Comparison of ENCODE assay signal across 18 cellular contexts in the genomic region with DNA sequence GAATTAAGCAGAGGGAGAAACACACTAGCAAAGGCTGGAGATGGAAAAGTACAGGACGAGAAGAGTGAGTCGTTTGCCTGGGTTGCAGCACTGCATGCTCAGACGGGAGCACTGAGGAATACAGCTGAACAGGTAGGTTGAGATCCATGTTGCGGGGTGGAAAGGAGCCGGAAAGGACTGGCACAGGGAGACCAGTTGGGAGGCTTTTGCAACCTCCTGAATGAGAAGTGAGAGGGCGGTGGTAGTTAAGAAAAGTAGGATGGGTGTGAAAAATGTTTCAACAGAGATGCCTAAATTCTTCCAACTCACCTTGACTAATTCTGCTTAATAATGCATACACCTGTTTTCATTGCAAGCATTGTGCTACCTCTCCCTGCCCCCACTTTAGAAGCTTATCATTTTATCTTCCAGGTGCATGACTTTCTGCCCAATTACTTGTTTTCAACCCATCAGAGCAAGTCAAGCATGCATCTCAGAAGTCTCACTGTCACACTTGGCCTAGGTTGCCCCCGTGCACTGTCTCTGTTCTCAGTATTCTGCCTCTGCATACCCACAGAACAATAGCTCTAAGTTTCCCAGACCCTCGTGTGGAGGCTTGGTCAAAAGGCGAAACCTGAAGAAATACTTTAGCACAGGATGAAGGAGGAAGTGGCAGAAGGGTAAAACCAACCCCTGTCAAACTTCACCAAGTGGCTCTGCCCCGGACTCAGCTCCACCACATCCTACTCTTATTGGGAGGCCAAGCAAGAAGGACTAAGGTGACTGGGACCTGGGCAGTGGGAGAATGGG.
A peak's percentile ranks its signal among the peaks of the same experiment; 100 is the strongest.
DNase-seq lines count a peak whose midpoint lies in the region; ATAC-seq, FAIRE-seq and TF ChIP-seq lines count a peak whose summit lies in the region.
"Had no signal": no experiment of that assay in that cellular context is flagged by ENCODE, and none has a peak within 500 bp of the region (broad histone marks: within the 10 kb centered on the region; RNA-seq: fewer than 3 reads in every experiment).

No MANE protein-coding gene starts in this region.

- peaks cover 30% of the 10 kb centered on the region for H3K27me3 Mint-ChIP-seq in activated CD8-positive, alpha-beta memory T cell treated with anti-CD3 and anti-CD28 coated beads, Interleukin-2, amount 10 ng/mL, durations not matched to agents 7 days and 5 days
- peaks cover 5 to 15% of the 10 kb centered on the region in 2 donors for H3K27me3 Mint-ChIP-seq in stimulated activated naive B cell treated with anti-CD40 and anti-IgM and Interleukin-4, amounts not matched to agents 10 μg/mL and 1 μg/mL and 100 μg/mL, for 72 hours
- H3K27me3 Mint-ChIP-seq: T-cell had no signal

- no peaks in the 10 kb centered on the region for H3K36me3 ChIP-seq in H1 (ENCODE audit: control insufficient read depth in 2 of 4, insufficient read depth in 4 of 4, low read length in 3 of 4)
- no peaks in the 10 kb centered on the region for H3K36me3 ChIP-seq in upper lobe of right lung
- H3K36me3 ChIP-seq: lower lobe of right lung had no signal

- TF ChIP-seq POLR2A in H1 (IDR thresholded peaks at IDR 0.05; ENCODE audit: control extremely low read depth in 1 of 2, low read depth in 2 of 2, low read length in 2 of 2): no peak

- H3K9me3 ChIP-seq in H1 (ENCODE audit: insufficient read depth in 2 of 2, low read depth in 1 of 2, low read length in 1 of 2) (no peaks in the 10 kb centered on the region), upper lobe of right lung (no peaks in the 10 kb centered on the region)
- H3K9me3 ChIP-seq: Caco-2, lower lobe of right lung had no signal

- H3K56ac ChIP-seq in H1 (replicated peaks; ENCODE audit: insufficient read length, low read depth, low read length): no peak overlapping the region

- TF ChIP-seq EP300 in H1 (IDR thresholded peaks at IDR 0.05; ENCODE audit: borderline replicate concordance in 1 of 2, low read depth in 2 of 2, low read length in 2 of 2): no peak

- 0 out of 2 replicates have a peak overlapping the region, but pooled peaks have one; percentile 52 for H2BK20ac ChIP-seq in H1 (ENCODE audit: low read length)

- H4K8ac ChIP-seq in H1 (ENCODE audit: extremely low read depth, insufficient read depth, low read length): no peak overlapping the region

- no peak overlapping the region for H3K4ac ChIP-seq in H1 (replicated peaks; ENCODE audit: insufficient read length, low read depth, low read length)

- H3K9ac ChIP-seq in H1 (replicated peaks in 1 of 4; ENCODE audit: extremely low read depth in 1 of 4, low read depth in 3 of 4, low read length in 3 of 4): no peak overlapping the region

- H3K18ac ChIP-seq in H1 (ENCODE audit: extremely low read depth, low read length): no peak overlapping the region

- peak overlapping the region; percentile 4 for H4K91ac ChIP-seq in H1 (replicated peaks; ENCODE audit: insufficient read length, low read length)

- intact Hi-C loops in upper lobe of right lung (cut with DNase I): no loop called here

- peaks cover 0 to 5% (median 2%) of the 10 kb centered on the region in 4 experiments; a peak in 4 of 7 replicates for H3K4me1 ChIP-seq in H1 (replicated peaks in 1 of 4; ENCODE audit: control insufficient read depth in 3 of 4, insufficient read depth in 4 of 4, low read length in 3 of 4)
- H3K4me1 ChIP-seq in upper lobe of right lung: no peaks in the 10 kb centered on the region

- CTCF ChIA-PET in activated CD8-positive, alpha-beta memory T cell treated with anti-CD3 and anti-CD28 coated beads, Interleukin-2, amount 10 ng/mL, durations not matched to agents 7 days and 5 days (lab: Charles Lee): interaction anchor here (0.8 to 1.4 kb wide), 4 partner anchors 10 to 206 kb away, joined by 3 to 4 read pairs (median 4); no protein-coding TSS in a partner anchor
- CTCF ChIA-PET in H1 (lab: Charles Lee; ENCODE audit: partially characterized antibody): interaction anchor here (1.2 to 1.9 kb wide), 4 partner anchors 18 to 204 kb away, joined by 3 to 6 read pairs (median 4); no protein-coding TSS in a partner anchor

- no peak overlapping the region; the same call in 1 of the 2 replicates for H2BK5ac ChIP-seq in H1 (ENCODE audit: low read depth, low read length)

- H3K36me3 Mint-ChIP-seq in activated CD8-positive, alpha-beta memory T cell treated with anti-CD3 and anti-CD28 coated beads, Interleukin-2, amount 10 ng/mL, durations not matched to agents 7 days and 5 days: no peaks in the 10 kb centered on the region
- H3K36me3 Mint-ChIP-seq in stimulated activated naive B cell treated with anti-CD40 and anti-IgM and Interleukin-4, amounts not matched to agents 10 μg/mL and 1 μg/mL and 100 μg/mL, for 72 hours: peaks cover 0 to 3% of the 10 kb centered on the region in 2 donors
- H3K36me3 Mint-ChIP-seq: T-cell had no signal

- H3K14ac ChIP-seq in H1 (ENCODE audit: insufficient read length): no peak overlapping the region

- no peaks in the 10 kb centered on the region for H3K23me2 ChIP-seq in H1 (ENCODE audit: low read depth, low read length)

- no peak overlapping the region for H2AK5ac ChIP-seq in H1 (ENCODE audit: low read depth, low read length)

- no peaks in the 10 kb centered on the region for H4K20me1 ChIP-seq in H1 (replicated peaks in 1 of 2; ENCODE audit: control insufficient read depth in 1 of 2, insufficient read depth in 2 of 2, low read length in 2 of 2)

- no peak overlapping the region for H3K4me3 Mint-ChIP-seq in activated CD8-positive, alpha-beta memory T cell treated with anti-CD3 and anti-CD28 coated beads, Interleukin-2, amount 10 ng/mL, durations not matched to agents 7 days and 5 days
- no peak overlapping the region for H3K4me3 Mint-ChIP-seq in stimulated activated naive B cell treated with anti-CD40 and anti-IgM and Interleukin-4, amounts not matched to agents 10 μg/mL and 1 μg/mL and 100 μg/mL, for 72 hours
- H3K4me3 Mint-ChIP-seq: activated naive CD4-positive, alpha-beta T cell treated with anti-CD3 and anti-CD28 coated beads, Interleukin-2, amount 10 ng/mL, durations not matched to agents 7 days and 5 days; nephron progenitor cell; T-cell had no signal

- no peak overlapping the region for H2BK12ac ChIP-seq in H1 (ENCODE audit: low read depth, low read length)

- H3K79me2 ChIP-seq in H1 (ENCODE audit: control insufficient read depth in 1 of 2, insufficient read depth in 2 of 2, low read length in 2 of 2): no peaks in the 10 kb centered on the region

- H2BK15ac ChIP-seq in H1 (ENCODE audit: low read length): no peak overlapping the region

- H3K79me1 ChIP-seq in H1 (ENCODE audit: low read depth, low read length): no peaks in the 10 kb centered on the region

- H2BK120ac ChIP-seq in H1 (replicated peaks; ENCODE audit: low read depth, low read length): no peak overlapping the region

- FAIRE-seq in H1 (lab: Jason Lieb, UNC): no peak

- no peak overlapping the region for H3K23ac ChIP-seq in H1 (ENCODE audit: insufficient read length)

- H3K27ac Mint-ChIP-seq in activated CD8-positive, alpha-beta memory T cell treated with anti-CD3 and anti-CD28 coated beads, Interleukin-2, amount 10 ng/mL, durations not matched to agents 7 days and 5 days: no peak overlapping the region
- no peak overlapping the region for H3K27ac Mint-ChIP-seq in stimulated activated naive B cell treated with anti-CD40 and anti-IgM and Interleukin-4, amounts not matched to agents 10 μg/mL and 1 μg/mL and 100 μg/mL, for 72 hours
- H3K27ac Mint-ChIP-seq: activated naive CD4-positive, alpha-beta T cell treated with anti-CD3 and anti-CD28 coated beads, Interleukin-2, amount 10 ng/mL, durations not matched to agents 7 days and 5 days; nephron progenitor cell; T-cell had no signal

- peaks cover 3% of the 10 kb centered on the region for H3K4me1 Mint-ChIP-seq in activated CD8-positive, alpha-beta memory T cell treated with anti-CD3 and anti-CD28 coated beads, Interleukin-2, amount 10 ng/mL, durations not matched to agents 7 days and 5 days
- peaks cover 14 to 17% of the 10 kb centered on the region in 2 donors for H3K4me1 Mint-ChIP-seq in stimulated activated naive B cell treated with anti-CD40 and anti-IgM and Interleukin-4, amounts not matched to agents 10 μg/mL and 1 μg/mL and 100 μg/mL, for 72 hours

- no peak for TF ChIP-seq RAD21 in H1 (IDR thresholded peaks at IDR 0.05 in 1 of 2, conservative IDR thresholded peaks at IDR 0.05 in 1 of 2; ENCODE audit: low read depth in 2 of 2, low read length in 2 of 2)

- peak; percentile 71 for ATAC-seq in activated CD8-positive, alpha-beta memory T cell treated with anti-CD3 and anti-CD28 coated beads, Interleukin-2, amount 10 ng/mL, durations not matched to agents 7 days and 5 days
- ATAC-seq in stimulated activated naive B cell treated with anti-CD40 and anti-IgM and Interleukin-4, amounts not matched to agents 10 μg/mL and 1 μg/mL and 100 μg/mL, for 72 hours (replicated peaks): peak; percentile 91 to 94
- no peak for ATAC-seq in upper lobe of right lung

- H3K27me3 ChIP-seq in H1 (replicated peaks in 1 of 4; ENCODE audit: control insufficient read depth in 3 of 4, extremely low read depth in 1 of 4, insufficient read depth in 3 of 4, low read length in 3 of 4): no peaks in the 10 kb centered on the region
- no peaks in the 10 kb centered on the region for H3K27me3 ChIP-seq in upper lobe of right lung

- H3K27ac ChIP-seq in H1 (ENCODE audit: low read depth, low read length) (no peak overlapping the region), upper lobe of right lung (no peak overlapping the region)
- H3K27ac ChIP-seq: coronary artery, lower lobe of right lung had no signal

- H3K4me2 ChIP-seq in H1 (ENCODE audit: insufficient read depth in 1 of 2, low read depth in 2 of 2, low read length in 2 of 2): no peak overlapping the region; a peak in 1 of 4 replicates

- TF ChIP-seq CTCF in H1 (IDR thresholded peaks at IDR 0.05; ENCODE audit: control extremely low read depth in 1 of 3, insufficient read depth in 1 of 3, low read depth in 1 of 3, low read length in 3 of 3): no peak
- TF ChIP-seq CTCF in upper lobe of right lung (IDR thresholded peaks at IDR 0.05): no peak

- peak; percentile 58 for DNase-seq in activated CD8-positive, alpha-beta memory T cell treated with anti-CD3 and anti-CD28 coated beads, Interleukin-2, amount 10 ng/mL, durations not matched to agents 7 days and 5 days
- no peak for DNase-seq in activated CD8-positive, alpha-beta memory T cell treated with anti-CD3 and anti-CD28 coated beads, Interleukin-2, amount 50 U/mL, for 4 hours
- DNase-seq in NAMALWA (ENCODE audit: low spot score): peak; percentile 87
- DNase-seq in H1 (ENCODE audit: low read depth in 1 of 2, low spot score in 2 of 2): no peak
- DNase-seq in stimulated activated naive B cell treated with anti-CD40 and anti-IgM and Interleukin-4, amounts not matched to agents 10 μg/mL and 1 μg/mL and 100 μg/mL, for 72 hours: peak; percentile 33
- DNase-seq in upper lobe of right lung: no peak
- no peak for DNase-seq in 8988T
- no peak for DNase-seq in mesenteric fat pad (ENCODE audit: low spot score)
- DNase-seq: activated naive CD4-positive, alpha-beta T cell treated with anti-CD3 and anti-CD28 coated beads, Interleukin-2, amount 10 ng/mL, durations not matched to agents 7 days and 5 days; lower lobe of right lung; NCI-H2081 treated with DMSO at 0.1 percent for 48 hours; NCI-H526 treated with DMSO at 0.1 percent for 48 hours; nephron progenitor cell; RPMI8226; stimulated activated CD4-positive, alpha-beta T cell treated with anti-CD3 and anti-CD28 coated beads, Interleukin-15, amount 100 ng/mL, for 24 hours had no signal

- no peak overlapping the region for H4K5ac ChIP-seq in H1 (ENCODE audit: insufficient read length, low read depth, low read length)

- POLR2A ChIA-PET in H1 (lab: Charles Lee; ENCODE audit: partially characterized antibody): no interaction called here

- H3K4me3 ChIP-seq in H1 (ENCODE audit: extremely low read depth in 1 of 4, insufficient read depth in 2 of 4, low read depth in 3 of 4, low read length in 4 of 4) (no peak overlapping the region), upper lobe of right lung (no peak overlapping the region)
- H3K4me3 ChIP-seq: coronary artery, lower lobe of right lung had no signal

- peak overlapping the region; percentile 66; the same call in 1 of the 2 replicates for H2AFZ ChIP-seq in H1 (ENCODE audit: low read length)

- H3K9me3 Mint-ChIP-seq in activated CD8-positive, alpha-beta memory T cell treated with anti-CD3 and anti-CD28 coated beads, Interleukin-2, amount 10 ng/mL, durations not matched to agents 7 days and 5 days (ENCODE audit: low read depth): no peaks in the 10 kb centered on the region
- no peaks in the 10 kb centered on the region for H3K9me3 Mint-ChIP-seq in stimulated activated naive B cell treated with anti-CD40 and anti-IgM and Interleukin-4, amounts not matched to agents 10 μg/mL and 1 μg/mL and 100 μg/mL, for 72 hours
- H3K9me3 Mint-ChIP-seq: activated naive CD4-positive, alpha-beta T cell treated with anti-CD3 and anti-CD28 coated beads, Interleukin-2, amount 10 ng/mL, durations not matched to agents 7 days and 5 days; nephron progenitor cell; T-cell had no signal

- 83% methylated on average over 10 of the region's 10 CpGs; no CpG with 5 or more reads in 1 of the 2 experiments for WGBS in H1 (ENCODE audit: extremely low coverage in 1 of 2, insufficient coverage in 1 of 2, insufficient read length in 1 of 2, insufficient replicate concordance in 2 of 2, low coverage in 1 of 2, low lambda C conversion rate in 2 of 2, missing lambda C conversion rate in 1 of 2), 2 experiments

Comparison
In these comparisons a context has a peak if more than half of its experiments do, and no peak if none do; other contexts are left out.
1. DNase-seq: peak in activated CD8-positive, alpha-beta memory T cell treated with anti-CD3 and anti-CD28 coated beads, Interleukin-2, amount 10 ng/mL, durations not matched to agents 7 days and 5 days (single experiment), NAMALWA (single experiment) and stimulated activated naive B cell treated with anti-CD40 and anti-IgM and Interleukin-4, amounts not matched to agents 10 μg/mL and 1 μg/mL and 100 μg/mL, for 72 hours (single experiment); none in activated CD8-positive, alpha-beta memory T cell treated with anti-CD3 and anti-CD28 coated beads, Interleukin-2, amount 50 U/mL, for 4 hours (single experiment), H1 (0 of 2), upper lobe of right lung (single experiment), 8988T (single experiment) and mesenteric fat pad (single experiment).